Comparison of ENCODE assay signal across 17 cellular contexts in the genomic region with DNA sequence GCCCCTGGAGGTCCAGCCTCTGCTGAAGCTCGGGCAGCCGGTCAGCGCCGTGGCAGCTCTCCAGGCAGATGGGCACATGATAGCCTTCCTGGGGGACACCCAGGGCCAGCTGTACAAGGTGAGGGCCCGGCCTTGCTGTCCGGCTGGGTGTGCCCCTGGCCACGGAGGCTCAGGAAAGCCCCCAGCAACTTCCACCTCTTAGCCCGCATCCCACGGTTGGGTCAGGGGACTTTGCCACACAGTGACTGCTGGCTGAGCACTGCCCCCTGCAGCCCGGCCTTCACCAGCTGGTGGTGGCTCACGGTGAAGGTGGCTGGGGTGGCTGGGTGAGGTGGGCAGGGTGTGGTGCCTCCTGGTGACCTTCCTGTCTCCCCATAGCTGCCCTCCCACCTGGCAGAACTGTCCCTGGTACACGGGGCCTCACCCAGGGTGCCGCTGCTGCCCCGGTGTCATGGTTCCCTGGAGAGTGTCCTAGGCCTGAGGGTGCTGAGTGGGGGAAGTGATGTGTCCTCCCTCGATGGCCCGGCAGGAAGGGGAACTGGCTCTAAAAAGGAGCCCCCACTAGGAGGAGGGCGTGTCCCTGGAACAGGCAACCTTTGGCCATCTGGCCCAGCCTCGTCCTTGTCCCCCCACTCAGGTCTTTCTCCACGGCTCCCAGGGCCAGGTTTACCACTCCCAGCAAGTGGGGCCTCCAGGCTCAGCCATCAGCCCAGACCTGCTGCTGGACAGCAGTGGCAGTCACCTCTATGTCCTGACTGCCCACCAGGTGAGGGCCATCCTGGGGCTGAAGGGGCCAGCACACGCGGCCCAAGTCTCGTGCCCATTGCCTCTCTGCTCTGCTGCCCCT. TPM values are rescaled to one million over a fixed set of nuclear protein-coding genes. Genes with fewer than 3 reads are reported as not detected.
DNase-seq lines count a peak whose midpoint lies in the region; ATAC-seq, FAIRE-seq and TF ChIP-seq lines count a peak whose summit lies in the region.
"Had no signal": no experiment of that assay in that cellular context is flagged by ENCODE, and none has a peak within 500 bp of the region (broad histone marks: within the 10 kb centered on the region; RNA-seq: fewer than 3 reads in every experiment).

No MANE protein-coding gene starts in this region.

- CTCF ChIA-PET in K562 (lab: Yijun Ruan, JAX; ENCODE audit: low intra/inter-chr PET ratio): no interaction called here

- H2AFZ ChIP-seq in K562 (ENCODE audit: low read depth, low read length) (no peak overlapping the region), neuronal stem cell (ENCODE audit: low read length) (no peak overlapping the region)

- TF ChIP-seq RAD21 in K562 (CRISPR knock-in tag; conservative IDR thresholded peaks at IDR 0.05 in 1 of 2, IDR thresholded peaks at IDR 0.05 in 1 of 2): no peak

- H3K9ac ChIP-seq in K562 (ENCODE audit: insufficient read depth in 1 of 2, low read depth in 2 of 2, low read length in 2 of 2) (peak overlapping the region in 1 of 2 experiments; percentile 58; a peak in 1 of 4 replicates), neuronal stem cell (ENCODE audit: low read depth, low read length, poor library complexity) (no peak overlapping the region)

- H3K14ac ChIP-seq in neuronal stem cell (ENCODE audit: low read length): no peak overlapping the region

- H4K91ac ChIP-seq in neuronal stem cell (ENCODE audit: low read depth, low read length, poor library complexity): no peak overlapping the region

- H2BK15ac ChIP-seq in neuronal stem cell (ENCODE audit: low read length): no peak overlapping the region

- POLR2A ChIA-PET in K562 (lab: Yijun Ruan, JAX): no interaction called here

- H4K8ac ChIP-seq in neuronal stem cell (ENCODE audit: low read depth, low read length): peak overlapping the region; percentile 1

- H2BK12ac ChIP-seq in neuronal stem cell (ENCODE audit: low read length): peak overlapping the region; percentile 73

- peak; percentile 19 for TF ChIP-seq CTCF in DOHH2 (IDR thresholded peaks at IDR 0.05; ENCODE audit: low read depth, low read length, poor library complexity, severe bottlenecking)
- 0 out of 6 replicates have a peak, but pooled peaks of 1 of the 3 experiments have one; percentile 15 for TF ChIP-seq CTCF in K562 (IDR thresholded peaks at IDR 0.05 in 2 of 3, conservative IDR thresholded peaks at IDR 0.05 in 1 of 3; ENCODE audit: insufficient read depth in 2 of 3, low read depth in 1 of 3, low read length in 3 of 3)
- TF ChIP-seq CTCF in gastrocnemius medialis (IDR thresholded peaks at IDR 0.05 in 4 of 5, conservative IDR thresholded peaks at IDR 0.05 in 1 of 5): no peak

- FAIRE-seq in GM12892 (lab: Jason Lieb, UNC) (no peak), K562 (lab: Jason Lieb, UNC) (no peak)
- FAIRE-seq: endometrium, G401.6 had no signal

- H2BK120ac ChIP-seq in neuronal stem cell (ENCODE audit: low read depth, low read length): no peak overlapping the region

- no peaks in the 10 kb centered on the region for H3K79me1 ChIP-seq in neuronal stem cell (ENCODE audit: low read depth, low read length)

- no peak overlapping the region for H3K23ac ChIP-seq in neuronal stem cell (ENCODE audit: low read depth, low read length, poor library complexity)

- no peak for TF ChIP-seq POLR2A in GM12892 (IDR thresholded peaks at IDR 0.05; ENCODE audit: low read depth, low read length)
- no peak for TF ChIP-seq POLR2A in K562 (conservative IDR thresholded peaks at IDR 0.05)
- no peak for TF ChIP-seq POLR2A in gastrocnemius medialis (IDR thresholded peaks at IDR 0.05)

- H3K79me2 ChIP-seq in DOHH2 (ENCODE audit: control insufficient read depth, low read length): no peaks in the 10 kb centered on the region
- H3K79me2 ChIP-seq in K562 (ENCODE audit: control insufficient read depth, insufficient read depth, low read length): peaks cover 14% of the 10 kb centered on the region

- no peaks in the 10 kb centered on the region for H3K9me2 ChIP-seq in DOHH2 (replicated peaks; ENCODE audit: control insufficient read depth, low read length)

- no TSS peak for BruUV-seq in K562 (replicated peaks; lab: Mats Ljungman, UMichigan)

- no peak overlapping the region for H3K27ac ChIP-seq in DOHH2 (ENCODE audit: low read depth, low read length)
- H3K27ac ChIP-seq in K562 (ENCODE audit: extremely low read depth, low read depth, low read length): no peak overlapping the region
- H3K27ac ChIP-seq in neuronal stem cell (replicated peaks; ENCODE audit: low read length): no peak overlapping the region
- H3K27ac ChIP-seq in gastrocnemius medialis: no peak overlapping the region

- H3K4ac ChIP-seq in neuronal stem cell (ENCODE audit: low read length): no peak overlapping the region

- in situ Hi-C loops in K562 (cut with MboI): no loop called here
- in situ Hi-C loops in gastrocnemius medialis (cut with MboI; ENCODE audit: low sequenced_read_pairs in 4 of 4): no loop called here

- H3K4me2 ChIP-seq in DOHH2 (ENCODE audit: low read length) (no peak overlapping the region), K562 (ENCODE audit: insufficient read depth, low read length) (no peak overlapping the region), neuronal stem cell (ENCODE audit: insufficient read depth, low read length, poor library complexity, severe bottlenecking) (no peak overlapping the region)

- no peak overlapping the region for H2BK5ac ChIP-seq in neuronal stem cell (ENCODE audit: low read length)

- no peaks in the 10 kb centered on the region for H3F3A ChIP-seq in DOHH2 (ENCODE audit: control insufficient read depth, insufficient read depth)

- no peak for TF ChIP-seq EP300 in K562 (IDR thresholded peaks at IDR 0.05; ENCODE audit: low read length)

- no peaks in the 10 kb centered on the region for H3K9me1 ChIP-seq in K562 (ENCODE audit: control insufficient read depth, insufficient read depth, low read length)

- H3K27me3 ChIP-seq in DOHH2 (ENCODE audit: control insufficient read depth, low read length): no peaks in the 10 kb centered on the region
- no peaks in the 10 kb centered on the region for H3K27me3 ChIP-seq in K562 (ENCODE audit: control insufficient read depth in 2 of 2, insufficient read depth in 2 of 2, low read length in 2 of 2)
- H3K27me3 ChIP-seq in neuronal stem cell (ENCODE audit: control insufficient read depth in 3 of 3, insufficient read depth in 3 of 3, low read depth in 1 of 3, low read length in 3 of 3): no peaks in the 10 kb centered on the region
- H3K27me3 ChIP-seq in gastrocnemius medialis: no peaks in the 10 kb centered on the region
- H3K27me3 ChIP-seq: gastroesophageal sphincter had no signal

- peak; percentile 23 for DNase-seq in GM12892 (ENCODE audit: insufficient read length)
- no peak for DNase-seq in K562 (ENCODE audit: extremely low read depth in 1 of 4, low spot score in 3 of 4)
- no peak for DNase-seq in neuronal stem cell (ENCODE audit: low spot score)
- DNase-seq in gastrocnemius medialis: no peak
- DNase-seq in COR-L47 (lab: John Stamatoyannopoulos, UW): no peak
- no peak for DNase-seq in hippocampal formation (lab: John Stamatoyannopoulos, UW)
- DNase-seq: NCI-H1417; retina; stimulated activated CD4-positive, alpha-beta T cell treated with anti-CD3 and anti-CD28 coated beads, Interleukin-4, amount 100 ng/mL, for 24 hours; stimulated activated naive B cell treated with anti-CD40 and anti-IgM and Interleukin-4, amounts not matched to agents 10 μg/mL and 1 μg/mL and 100 μg/mL, for 72 hours had no signal

- no peaks in the 10 kb centered on the region for H3K36me3 ChIP-seq in DOHH2 (ENCODE audit: control insufficient read depth, low read length)
- H3K36me3 ChIP-seq in K562 (ENCODE audit: control insufficient read depth, insufficient read depth, low read length): no peaks in the 10 kb centered on the region
- no peaks in the 10 kb centered on the region for H3K36me3 ChIP-seq in neuronal stem cell (replicated peaks in 1 of 2; ENCODE audit: control insufficient read depth in 2 of 2, insufficient read depth in 2 of 2, low read length in 2 of 2)
- H3K36me3 ChIP-seq in gastrocnemius medialis: no peaks in the 10 kb centered on the region

- peaks cover 3% of the 10 kb centered on the region; the same call in 1 of the 2 replicates for H3K4me1 ChIP-seq in DOHH2 (ENCODE audit: control insufficient read depth, low read length)
- peaks cover 15 to 96% of the 10 kb centered on the region in 2 experiments for H3K4me1 ChIP-seq in K562 (replicated peaks in 1 of 2; ENCODE audit: control insufficient read depth in 2 of 2, insufficient read depth in 2 of 2, low read length in 2 of 2)
- H3K4me1 ChIP-seq in neuronal stem cell (ENCODE audit: control insufficient read depth in 2 of 2, insufficient read depth in 1 of 2, low read depth in 1 of 2, low read length in 2 of 2): peaks cover 9 to 17% of the 10 kb centered on the region in 2 donors
- no peaks in the 10 kb centered on the region for H3K4me1 ChIP-seq in gastrocnemius medialis

- intact Hi-C loops in K562 (cut with micrococcal nuclease): loop anchor here (5.0 kb wide), 1 partner anchor 159 kb away; a partner anchor contains a TSS
- intact Hi-C loops in gastrocnemius medialis (cut with DNase I; ENCODE audit: low total_unique reads): no loop called here

- H4K20me1 ChIP-seq in DOHH2 (ENCODE audit: control insufficient read depth, insufficient read depth, low read depth, low read length) (no peaks in the 10 kb centered on the region), K562 (replicated peaks; ENCODE audit: control insufficient read depth, insufficient read depth, low read length) (no peaks in the 10 kb centered on the region)

- no peak overlapping the region for H3K18ac ChIP-seq in neuronal stem cell (ENCODE audit: low read length)

- H3K4me3 ChIP-seq in DOHH2 (ENCODE audit: low read length) (no peak overlapping the region), K562 (no peak overlapping the region), neuronal stem cell (ENCODE audit: low read length in 2 of 2) (no peak overlapping the region), gastrocnemius medialis (no peak overlapping the region)

- ATAC-seq in K562 (no peak), gastrocnemius medialis (no peak)
- ATAC-seq: gastroesophageal sphincter; stimulated activated naive B cell treated with anti-CD40 and anti-IgM and Interleukin-4, amounts not matched to agents 10 μg/mL and 1 μg/mL and 100 μg/mL, for 72 hours; T-cell had no signal

- peak overlapping the region; percentile 46 for H2AK5ac ChIP-seq in neuronal stem cell (ENCODE audit: low read depth, low read length)

- WGBS in K562 (ENCODE audit: insufficient coverage, low coverage, missing lambda C conversion rate): 78% methylated on average over 12 of the region's 22 CpGs
- no CpG with 5 or more reads among the region's 22 CpGs for WGBS in neuronal stem cell (ENCODE audit: extremely low coverage in 2 of 2, insufficient read length in 2 of 2, insufficient replicate concordance in 1 of 2), 2 donors

- no peaks in the 10 kb centered on the region for H3K9me3 ChIP-seq in DOHH2 (ENCODE audit: control insufficient read depth, insufficient read depth, low read length)
- H3K9me3 ChIP-seq in K562 (replicated peaks; ENCODE audit: control insufficient read depth, insufficient read depth, low read depth, low read length): no peaks in the 10 kb centered on the region
- no peaks in the 10 kb centered on the region for H3K9me3 ChIP-seq in neuronal stem cell (replicated peaks in 1 of 2; ENCODE audit: control insufficient read depth in 2 of 2, insufficient read depth in 1 of 2, low read depth in 1 of 2, low read length in 2 of 2)
- H3K9me3 ChIP-seq in gastrocnemius medialis: no peaks in the 10 kb centered on the region
- H3K9me3 ChIP-seq: gastroesophageal sphincter had no signal

RNA-seq across cellular contexts. Expression of a gene that starts 4.5 kb away (rescaled TPM):
- polyA plus RNA-seq in GM12892 (2012; ENCODE audit: missing spikeins): not detected
- total RNA-seq in K562 (2011; cell fraction: chromatin; rRNA removed; ENCODE audit: low replicate concordance): 2.4 and 18.7 TPM in 2 replicates
- 5.5 and 11.0 TPM in 2 replicates for total RNA-seq in K562 (2011; cell fraction: nucleolus; rRNA removed)
- total RNA-seq in K562 (2011; cell fraction: nucleoplasm; rRNA removed): 3.1 and 3.7 TPM in 2 replicates
- 1.6 and 2.0 TPM in 2 replicates for total RNA-seq in K562 (2014; rRNA removed)
- total RNA-seq in K562 (2014; rRNA removed; fragmentation: Illumina TruSeq; extraction: Trizol): 0.22 TPM in 1 of 2 replicates, not detected in the other
- 0.25 and 0.72 TPM in 2 replicates for total RNA-seq in K562 (2015; rRNA removed; fragmentation: Illumina TruSeq; extraction: Trizol)
- 1.6 TPM in 2 replicates for total RNA-seq in K562 (2021)
- polyA plus RNA-seq in K562 (2011; rRNA removed): 1.5 and 2.4 TPM in 2 replicates
- 0.63 and 1.1 TPM in 2 replicates for polyA plus RNA-seq in K562 (2011; cell fraction: cytosol; rRNA removed)
- polyA plus RNA-seq in K562 (2011; cell fraction: nucleus; rRNA removed): 12.2 and 14.5 TPM in 2 replicates
- polyA plus RNA-seq in K562 (2012): 0.94 and 1.7 TPM in 2 replicates
- polyA plus RNA-seq in K562 (2014; fragmentation: Illumina TruSeq; extraction: Trizol): 0.40 and 0.50 TPM in 2 replicates
- polyA plus RNA-seq in K562 (2014; fragmentation: Nextera tagmentation; extraction: Ambion mirVana): not detected
- 1.4 and 1.6 TPM in 2 replicates for polyA plus RNA-seq in K562 (2014; rRNA removed)
- 0.81 and 1.2 TPM in 2 replicates for polyA minus RNA-seq in K562 (2011; rRNA and poly(A)+ RNA removed)
- polyA minus RNA-seq in K562 (2011; cell fraction: cytosol; rRNA and poly(A)+ RNA removed): 1.2 and 2.0 TPM in 2 replicates
- polyA minus RNA-seq in K562 (2011; cell fraction: nucleus; rRNA and poly(A)+ RNA removed): 4.0 and 4.3 TPM in 2 replicates
- 0.67 TPM for polyA plus RNA-seq in neuronal stem cell (2013, experiment 1 of 2)
- polyA plus RNA-seq in neuronal stem cell (2013, experiment 2 of 2): 0.64 TPM
- total RNA-seq in gastrocnemius medialis: 1 to 10 TPM in 1 of 4 donors, under 1 TPM in 3; 0.10 to 1.1 (median 0.13) TPM
- total RNA-seq: CD4-positive, alpha-beta T cell had no signal

RNA-seq across cellular contexts. Expression of a gene that starts 12.3 kb away (rescaled TPM):
- polyA plus RNA-seq in GM12892 (2012; ENCODE audit: missing spikeins): 0.32 TPM
- total RNA-seq in K562 (2011; cell fraction: chromatin; rRNA removed; ENCODE audit: low replicate concordance): 0.42 TPM in 1 of 2 replicates, not detected in the other
- 0.17 and 0.39 TPM in 2 replicates for total RNA-seq in K562 (2011; cell fraction: nucleolus; rRNA removed)
- 0.07 TPM in 1 of 2 replicates, not detected in the other for total RNA-seq in K562 (2011; cell fraction: nucleoplasm; rRNA removed)
- total RNA-seq in K562 (2014; rRNA removed) (0.09 TPM in 1 of 2 replicates, not detected in the other), K562 (2014; rRNA removed; fragmentation: Illumina TruSeq; extraction: Trizol) (not detected in 2 replicates), K562 (2015; rRNA removed; fragmentation: Illumina TruSeq; extraction: Trizol) (not detected in 2 replicates), K562 (2021) (0.04 TPM in 1 of 2 replicates, not detected in the other), gastrocnemius medialis (10 to 100 TPM; 30.3 to 39.9 (median 33.8) TPM)
- polyA plus RNA-seq in K562 (2011; rRNA removed) (0.01 and 0.12 TPM in 2 replicates), K562 (2014; fragmentation: Illumina TruSeq; extraction: Trizol) (0.03 TPM in 1 of 2 replicates, not detected in the other), K562 (2014; fragmentation: Nextera tagmentation; extraction: Ambion mirVana) (under 1 TPM; 0.04 to 0.06 TPM), K562 (2014; rRNA removed) (0.03 and 0.07 TPM in 2 replicates)
- 0.03 and 0.15 TPM in 2 replicates for polyA plus RNA-seq in K562 (2011; cell fraction: cytosol; rRNA removed)
- polyA plus RNA-seq in K562 (2011; cell fraction: nucleus; rRNA removed): 0.07 and 0.27 TPM in 2 replicates
- polyA plus RNA-seq in K562 (2012): 0.84 and 1.1 TPM in 2 replicates
- polyA minus RNA-seq in K562 (2011; rRNA and poly(A)+ RNA removed): not detected in 2 replicates
- polyA minus RNA-seq in K562 (2011; cell fraction: cytosol; rRNA and poly(A)+ RNA removed): not detected in 2 replicates
- 0.11 and 0.13 TPM in 2 replicates for polyA minus RNA-seq in K562 (2011; cell fraction: nucleus; rRNA and poly(A)+ RNA removed)
- not detected for polyA plus RNA-seq in neuronal stem cell (2013, experiment 1 of 2)
- not detected for polyA plus RNA-seq in neuronal stem cell (2013, experiment 2 of 2)
- total RNA-seq: activated T-helper 2 cell treated with anti-CD3 and anti-CD28 coated beads, Interferon-gamma antibody, Interleukin-2, Interleukin-4, amounts not matched to agents 10 μg/mL and 5 μg/mL and 100 μg/mL, durations not matched to agents 14 hours and 24 hours and 36 hours; CD4-positive, alpha-beta T cell; T-cell had no signal

RNA-seq across cellular contexts. Expression of a gene that starts 25.6 kb away (rescaled TPM):
- polyA plus RNA-seq in GM12892 (2012; ENCODE audit: missing spikeins): 33.2 TPM
- total RNA-seq in K562 (2011; cell fraction: chromatin; rRNA removed; ENCODE audit: low replicate concordance): 85.9 and 295 TPM in 2 replicates
- 142 and 145 TPM in 2 replicates for total RNA-seq in K562 (2011; cell fraction: nucleolus; rRNA removed)
- total RNA-seq in K562 (2011; cell fraction: nucleoplasm; rRNA removed): 98.2 and 107 TPM in 2 replicates
- total RNA-seq in K562 (2014; rRNA removed) (62.4 and 70.5 TPM in 2 replicates), K562 (2014; rRNA removed; fragmentation: Illumina TruSeq; extraction: Trizol) (16.3 and 30.6 TPM in 2 replicates), K562 (2015; rRNA removed; fragmentation: Illumina TruSeq; extraction: Trizol) (34.1 and 39.2 TPM in 2 replicates), K562 (2021) (64.0 and 67.1 TPM in 2 replicates), gastrocnemius medialis (10 to 100 TPM; 79.8 to 92.7 (median 86.4) TPM)
- polyA plus RNA-seq in K562 (2011; rRNA removed) (37.9 and 74.6 TPM in 2 replicates), K562 (2014; fragmentation: Illumina TruSeq; extraction: Trizol) (72.5 and 80.1 TPM in 2 replicates), K562 (2014; fragmentation: Nextera tagmentation; extraction: Ambion mirVana) (10 to 100 TPM; 24.3 to 36.4 TPM), K562 (2014; rRNA removed) (63.2 and 69.3 TPM in 2 replicates)
- 81.4 and 108 TPM in 2 replicates for polyA plus RNA-seq in K562 (2011; cell fraction: cytosol; rRNA removed)
- polyA plus RNA-seq in K562 (2011; cell fraction: nucleus; rRNA removed): 174 and 207 TPM in 2 replicates
- 78.2 and 88.3 TPM in 2 replicates for polyA plus RNA-seq in K562 (2012)
- 72.5 and 76.8 TPM in 2 replicates for polyA minus RNA-seq in K562 (2011; rRNA and poly(A)+ RNA removed)
- polyA minus RNA-seq in K562 (2011; cell fraction: cytosol; rRNA and poly(A)+ RNA removed): 47.7 and 58.4 TPM in 2 replicates
- 49.9 and 58.3 TPM in 2 replicates for polyA minus RNA-seq in K562 (2011; cell fraction: nucleus; rRNA and poly(A)+ RNA removed)
- polyA plus RNA-seq in neuronal stem cell (2013, experiment 1 of 2): 43.4 TPM
- polyA plus RNA-seq in neuronal stem cell (2013, experiment 2 of 2): 43.1 TPM

RNA-seq across cellular contexts. Expression of a gene that starts 25.9 kb away (rescaled TPM):
- 239 TPM for polyA plus RNA-seq in GM12892 (2012; ENCODE audit: missing spikeins)
- total RNA-seq in K562 (2011; cell fraction: chromatin; rRNA removed; ENCODE audit: low replicate concordance): 87.7 and 259 TPM in 2 replicates
- total RNA-seq in K562 (2011; cell fraction: nucleolus; rRNA removed): 611 and 654 TPM in 2 replicates
- total RNA-seq in K562 (2011; cell fraction: nucleoplasm; rRNA removed): 313 and 394 TPM in 2 replicates
- total RNA-seq in K562 (2014; rRNA removed): 222 and 275 TPM in 2 replicates
- 120 and 146 TPM in 2 replicates for total RNA-seq in K562 (2014; rRNA removed; fragmentation: Illumina TruSeq; extraction: Trizol)
- total RNA-seq in K562 (2015; rRNA removed; fragmentation: Illumina TruSeq; extraction: Trizol): 299 and 311 TPM in 2 replicates
- 272 and 275 TPM in 2 replicates for total RNA-seq in K562 (2021)
- polyA plus RNA-seq in K562 (2011; rRNA removed): 255 and 290 TPM in 2 replicates
- 616 and 1,308 TPM in 2 replicates for polyA plus RNA-seq in K562 (2011; cell fraction: cytosol; rRNA removed)
- 189 and 214 TPM in 2 replicates for polyA plus RNA-seq in K562 (2011; cell fraction: nucleus; rRNA removed)
- 287 and 544 TPM in 2 replicates for polyA plus RNA-seq in K562 (2012)
- 196 and 294 TPM in 2 replicates for polyA plus RNA-seq in K562 (2014; fragmentation: Illumina TruSeq; extraction: Trizol)
- 100 to 1,000 TPM; 469 to 492 TPM for polyA plus RNA-seq in K562 (2014; fragmentation: Nextera tagmentation; extraction: Ambion mirVana)
- 344 and 405 TPM in 2 replicates for polyA plus RNA-seq in K562 (2014; rRNA removed)
- polyA minus RNA-seq in K562 (2011; rRNA and poly(A)+ RNA removed): 132 and 170 TPM in 2 replicates
- polyA minus RNA-seq in K562 (2011; cell fraction: cytosol; rRNA and poly(A)+ RNA removed): 261 and 339 TPM in 2 replicates
- polyA minus RNA-seq in K562 (2011; cell fraction: nucleus; rRNA and poly(A)+ RNA removed): 48.7 and 66.4 TPM in 2 replicates
- polyA plus RNA-seq in neuronal stem cell (2013, experiment 1 of 2): 194 TPM
- 190 TPM for polyA plus RNA-seq in neuronal stem cell (2013, experiment 2 of 2)
- total RNA-seq in gastrocnemius medialis: 100 to 1,000 TPM in 2 of 4 donors, 10 to 100 TPM in 2; 73.9 to 111 (median 93.4) TPM

RNA-seq across cellular contexts. Expression of a gene that starts 43.9 kb away (rescaled TPM):
- 0.47 TPM for polyA plus RNA-seq in GM12892 (2012; ENCODE audit: missing spikeins)
- total RNA-seq in K562 (2011; cell fraction: chromatin; rRNA removed; ENCODE audit: low replicate concordance): 3.4 and 16.6 TPM in 2 replicates
- total RNA-seq in K562 (2011; cell fraction: nucleolus; rRNA removed): 12.9 and 17.3 TPM in 2 replicates
- 7.3 TPM in 2 replicates for total RNA-seq in K562 (2011; cell fraction: nucleoplasm; rRNA removed)
- total RNA-seq in K562 (2014; rRNA removed) (3.9 and 6.0 TPM in 2 replicates), K562 (2014; rRNA removed; fragmentation: Illumina TruSeq; extraction: Trizol) (0.80 and 1.4 TPM in 2 replicates), K562 (2015; rRNA removed; fragmentation: Illumina TruSeq; extraction: Trizol) (2.8 and 3.1 TPM in 2 replicates), K562 (2021) (6.9 and 7.1 TPM in 2 replicates), gastrocnemius medialis (10 to 100 TPM; 19.9 to 54.6 (median 34.5) TPM)
- polyA plus RNA-seq in K562 (2011; rRNA removed) (1.6 and 3.8 TPM in 2 replicates), K562 (2014; fragmentation: Illumina TruSeq; extraction: Trizol) (2.2 and 3.5 TPM in 2 replicates), K562 (2014; fragmentation: Nextera tagmentation; extraction: Ambion mirVana) (under 1 TPM; 0.07 to 0.18 TPM), K562 (2014; rRNA removed) (3.8 and 5.2 TPM in 2 replicates)
- 2.8 and 5.5 TPM in 2 replicates for polyA plus RNA-seq in K562 (2011; cell fraction: cytosol; rRNA removed)
- 8.7 and 16.4 TPM in 2 replicates for polyA plus RNA-seq in K562 (2011; cell fraction: nucleus; rRNA removed)
- polyA plus RNA-seq in K562 (2012): 6.3 and 9.6 TPM in 2 replicates
- polyA minus RNA-seq in K562 (2011; rRNA and poly(A)+ RNA removed): 1.8 and 2.6 TPM in 2 replicates
- polyA minus RNA-seq in K562 (2011; cell fraction: cytosol; rRNA and poly(A)+ RNA removed): 4.3 and 4.4 TPM in 2 replicates
- polyA minus RNA-seq in K562 (2011; cell fraction: nucleus; rRNA and poly(A)+ RNA removed): 7.9 and 8.4 TPM in 2 replicates
- polyA plus RNA-seq in neuronal stem cell (2013, experiment 1 of 2): 4.4 TPM
- polyA plus RNA-seq in neuronal stem cell (2013, experiment 2 of 2): 4.2 TPM

Comparison
In these comparisons a context has a peak if more than half of its experiments do, and no peak if none do; other contexts are left out.
1. RNA of a gene that starts 12.3 kb away (total RNA-seq): 30.3 to 39.9 TPM in gastrocnemius medialis; 0.04 to 0.42 TPM in K562; every median in the first group is over 10 times any median in the second.